In genomic region chr18:34542625-34543024, GRCh38 we compare ENCODE assay signal across 8 cellular contexts.
"Had no signal": no experiment of that assay in that cellular context is flagged by ENCODE, and none has a peak within 500 bp of the region (broad histone marks: within the 10 kb centered on the region; RNA-seq: fewer than 3 reads in every experiment).

No MANE protein-coding gene starts in this region.

- H3K4me3 ChIP-seq: GM23248 had no signal

- H3K4me1 Mint-ChIP-seq: IgD-negative memory B cell had no signal

- H3K27ac Mint-ChIP-seq: IgD-negative memory B cell had no signal

- H3K4me3 Mint-ChIP-seq: H9, IgD-negative memory B cell had no signal

- H3K9ac ChIP-seq: GM23248 had no signal

- H3K27ac ChIP-seq: GM23248, HL-60 had no signal

- DNase-seq: GM23248, H9, HCEC 1CT, KBM-7 had no signal

- H3K9me3 Mint-ChIP-seq: H9 had no signal

- H3K36me3 Mint-ChIP-seq: IgD-negative memory B cell had no signal

- H2AFZ ChIP-seq: GM23248 had no signal

- FAIRE-seq: H1, H54 had no signal

- H3K27me3 Mint-ChIP-seq: IgD-negative memory B cell had no signal
